In the genomic region with DNA sequence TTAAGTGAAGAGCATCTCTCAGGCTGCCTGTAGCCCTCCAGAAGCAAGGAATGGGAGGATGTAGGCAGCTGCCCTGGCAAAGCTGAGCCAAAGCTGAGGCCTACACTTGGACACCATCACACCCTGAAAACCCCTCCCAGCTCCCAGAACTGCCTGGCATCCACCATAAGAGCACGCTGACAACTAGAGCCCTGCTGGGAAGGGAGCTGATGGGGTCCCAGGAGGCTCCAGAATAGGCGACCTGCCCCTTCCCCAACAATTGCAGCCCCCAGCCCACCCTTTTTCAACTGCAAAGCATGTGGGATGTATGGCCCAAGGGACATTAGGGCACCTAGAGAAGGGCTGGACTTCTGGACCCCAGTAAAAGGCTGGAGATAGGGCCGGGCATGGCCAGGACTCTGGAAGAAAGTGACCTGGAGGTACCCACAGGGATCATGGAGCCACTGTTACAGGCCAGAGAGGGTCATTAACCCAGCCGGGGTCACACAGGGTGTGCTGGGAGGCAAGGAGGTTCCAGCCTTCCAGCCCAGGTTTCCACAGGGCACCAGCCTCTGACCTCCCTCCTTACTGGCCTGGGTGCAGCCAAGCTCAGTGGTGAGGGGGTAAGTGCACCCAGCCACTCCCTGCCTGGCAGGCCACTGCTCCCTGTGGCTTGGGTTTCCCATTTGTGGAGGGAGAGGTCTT, we compare ENCODE assay signal across 21 cellular contexts. TPM values are rescaled to one million over a fixed set of nuclear protein-coding genes. Genes with fewer than 3 reads are reported as not detected.
DNase-seq lines count a peak whose midpoint lies in the region; TF ChIP-seq lines count a peak whose summit lies in the region.
"Had no signal": no experiment of that assay in that cellular context is flagged by ENCODE, and none has a peak within 500 bp of the region (broad histone marks: within the 10 kb centered on the region; RNA-seq: fewer than 3 reads in every experiment).

No MANE protein-coding gene starts in this region.

- H3K27ac Mint-ChIP-seq in activated naive CD4-positive, alpha-beta T cell treated with anti-CD3 and anti-CD28 coated beads for 36 hours = no peak overlapping the region
- no peak overlapping the region for H3K27ac Mint-ChIP-seq in endothelial cell (ENCODE audit: unreplicated experiment)
- H3K27ac Mint-ChIP-seq: activated CD8-positive, alpha-beta T cell treated with anti-CD3 and anti-CD28 coated beads, Interleukin-2, amount 10 ng/mL, durations not matched to agents 7 days and 5 days; activated T-helper 1 cell treated with anti-CD3 and anti-CD28 coated beads, Interleukin-12 subunit alpha, Interleukin-12 subunit beta, Interleukin-2, Interleukin-4 antibody, amounts not matched to agents 30 ng/mL and 10 ng/mL and 1 ng/mL, durations not matched to agents 14 hours and 24 hours and 36 hours; CD4-positive, CD25-positive, alpha-beta regulatory T cell; effector memory CD8-positive, alpha-beta T cell; immature natural killer cell; naive thymus-derived CD8-positive, alpha-beta T cell had no signal

- peaks cover 44% of the 10 kb centered on the region for H3K4me1 ChIP-seq in cardiac muscle cell (ENCODE audit: low read depth)
- peaks cover 31% of the 10 kb centered on the region for H3K4me1 ChIP-seq in mesendoderm (ENCODE audit: control insufficient read depth, low read depth, low read length)
- no peaks in the 10 kb centered on the region for H3K4me1 ChIP-seq in suprapubic skin
- H3K4me1 ChIP-seq: prostate gland, SJCRH30 had no signal

- TF ChIP-seq EP300 in suprapubic skin (IDR thresholded peaks at IDR 0.05) = no peak

- H3K9me3 Mint-ChIP-seq in activated naive CD4-positive, alpha-beta T cell treated with anti-CD3 and anti-CD28 coated beads for 36 hours = no peaks in the 10 kb centered on the region
- H3K9me3 Mint-ChIP-seq in endothelial cell (ENCODE audit: unreplicated experiment) = no peaks in the 10 kb centered on the region
- H3K9me3 Mint-ChIP-seq: activated T-helper 1 cell treated with anti-CD3 and anti-CD28 coated beads, Interleukin-12 subunit alpha, Interleukin-12 subunit beta, Interleukin-2, Interleukin-4 antibody, amounts not matched to agents 30 ng/mL and 10 ng/mL and 1 ng/mL, durations not matched to agents 14 hours and 24 hours and 36 hours; CD4-positive, CD25-positive, alpha-beta regulatory T cell; central memory CD8-positive, alpha-beta T cell; effector memory CD8-positive, alpha-beta T cell; immature natural killer cell; naive thymus-derived CD8-positive, alpha-beta T cell had no signal

- H3K36me3 ChIP-seq in cardiac muscle cell = no peaks in the 10 kb centered on the region
- H3K36me3 ChIP-seq in mesendoderm (ENCODE audit: control insufficient read depth, insufficient read depth, low read length) = no peaks in the 10 kb centered on the region
- no peaks in the 10 kb centered on the region for H3K36me3 ChIP-seq in suprapubic skin
- H3K36me3 ChIP-seq: prostate gland, SJCRH30 had no signal

- no peak overlapping the region for H4K8ac ChIP-seq in mesendoderm (ENCODE audit: low read depth, low read length)

- H3K36me3 Mint-ChIP-seq in activated naive CD4-positive, alpha-beta T cell treated with anti-CD3 and anti-CD28 coated beads for 36 hours (ENCODE audit: low read depth) = no peaks in the 10 kb centered on the region
- peaks cover 15% of the 10 kb centered on the region for H3K36me3 Mint-ChIP-seq in endothelial cell (ENCODE audit: low read depth, unreplicated experiment)
- H3K36me3 Mint-ChIP-seq: CD4-positive, CD25-positive, alpha-beta regulatory T cell; immature natural killer cell; naive thymus-derived CD8-positive, alpha-beta T cell had no signal

- peak overlapping the region; percentile 66 for H3K56ac ChIP-seq in mesendoderm (ENCODE audit: low read length)

- H3K4me2 ChIP-seq in mesendoderm (ENCODE audit: low read length) = no peak overlapping the region

- intact Hi-C loops in activated naive CD4-positive, alpha-beta T cell treated with anti-CD3 and anti-CD28 coated beads for 36 hours (cut with micrococcal nuclease) = no loop called here

- H4K5ac ChIP-seq in mesendoderm (ENCODE audit: low read length) = no peak overlapping the region

- H3K9ac ChIP-seq in mesendoderm (ENCODE audit: low read length) = no peak overlapping the region

- H2BK5ac ChIP-seq in mesendoderm (ENCODE audit: low read length) = peak overlapping the region; percentile 34

- peak overlapping the region; percentile 3 for H3K18ac ChIP-seq in mesendoderm (ENCODE audit: low read length)

- H3K79me2 ChIP-seq in mesendoderm (ENCODE audit: control insufficient read depth, insufficient read depth, low read length) = no peaks in the 10 kb centered on the region

- H3K27me3 ChIP-seq in cardiac muscle cell = no peaks in the 10 kb centered on the region
- no peaks in the 10 kb centered on the region for H3K27me3 ChIP-seq in mesendoderm (ENCODE audit: insufficient read depth, low read length, poor library complexity)
- H3K27me3 ChIP-seq in suprapubic skin = peaks cover 9% of the 10 kb centered on the region
- H3K27me3 ChIP-seq: SJCRH30 had no signal

- no peak overlapping the region for H3K4me3 Mint-ChIP-seq in activated naive CD4-positive, alpha-beta T cell treated with anti-CD3 and anti-CD28 coated beads for 36 hours
- no peak overlapping the region for H3K4me3 Mint-ChIP-seq in endothelial cell (ENCODE audit: unreplicated experiment)
- H3K4me3 Mint-ChIP-seq: activated CD8-positive, alpha-beta T cell treated with anti-CD3 and anti-CD28 coated beads, Interleukin-2, amount 10 ng/mL, durations not matched to agents 7 days and 5 days; activated T-helper 1 cell treated with anti-CD3 and anti-CD28 coated beads, Interleukin-12 subunit alpha, Interleukin-12 subunit beta, Interleukin-2, Interleukin-4 antibody, amounts not matched to agents 30 ng/mL and 10 ng/mL and 1 ng/mL, durations not matched to agents 14 hours and 24 hours and 36 hours; CD4-positive, CD25-positive, alpha-beta regulatory T cell; central memory CD8-positive, alpha-beta T cell; effector memory CD8-positive, alpha-beta T cell; immature natural killer cell; naive thymus-derived CD8-positive, alpha-beta T cell had no signal

- H3K23ac ChIP-seq in mesendoderm (ENCODE audit: low read length) = peak overlapping the region; percentile 54

- no peaks in the 10 kb centered on the region for H3K9me3 ChIP-seq in cardiac muscle cell (ENCODE audit: low read depth)
- no peaks in the 10 kb centered on the region for H3K9me3 ChIP-seq in suprapubic skin
- H3K9me3 ChIP-seq: prostate gland, SJCRH30 had no signal

- peak overlapping the region; percentile 40 for H3K4ac ChIP-seq in mesendoderm (ENCODE audit: low read depth, low read length)

- no peak overlapping the region for H3K4me3 ChIP-seq in cardiac muscle cell
- no peak overlapping the region for H3K4me3 ChIP-seq in mesendoderm (ENCODE audit: low read length)
- no peak overlapping the region for H3K4me3 ChIP-seq in suprapubic skin
- H3K4me3 ChIP-seq: prostate gland, SJCRH30 had no signal

- TF ChIP-seq CTCF in cardiac muscle cell (IDR thresholded peaks at IDR 0.05; ENCODE audit: low read depth, low read length) (no peak), suprapubic skin (IDR thresholded peaks at IDR 0.05) (no peak), endothelial cell (IDR thresholded peaks at IDR 0.05; ENCODE audit: unreplicated experiment) (no peak)

- H3K27me3 Mint-ChIP-seq in activated naive CD4-positive, alpha-beta T cell treated with anti-CD3 and anti-CD28 coated beads for 36 hours (ENCODE audit: low read depth) = peaks cover 2% of the 10 kb centered on the region
- peaks cover 14% of the 10 kb centered on the region for H3K27me3 Mint-ChIP-seq in endothelial cell (ENCODE audit: unreplicated experiment)
- H3K27me3 Mint-ChIP-seq: central memory CD8-positive, alpha-beta T cell had no signal

- peak overlapping the region; percentile 95 for H2AK5ac ChIP-seq in mesendoderm (ENCODE audit: low read length)

- CTCF ChIA-PET in activated naive CD4-positive, alpha-beta T cell treated with anti-CD3 and anti-CD28 coated beads for 36 hours (lab: Charles Lee) = no interaction called here

- no peak overlapping the region for H2BK15ac ChIP-seq in mesendoderm (replicated peaks; ENCODE audit: low read depth)

- no peaks in the 10 kb centered on the region for H3K4me1 Mint-ChIP-seq in activated naive CD4-positive, alpha-beta T cell treated with anti-CD3 and anti-CD28 coated beads for 36 hours (ENCODE audit: low read depth)
- H3K4me1 Mint-ChIP-seq in endothelial cell (ENCODE audit: unreplicated experiment) = peaks cover 58% of the 10 kb centered on the region
- H3K4me1 Mint-ChIP-seq: CD4-positive, CD25-positive, alpha-beta regulatory T cell; central memory CD8-positive, alpha-beta T cell; immature natural killer cell; naive thymus-derived CD8-positive, alpha-beta T cell had no signal

- no peak overlapping the region for H2BK120ac ChIP-seq in mesendoderm (ENCODE audit: low read depth, low read length)

- peak overlapping the region; percentile 16 for H3K27ac ChIP-seq in cardiac muscle cell
- H3K27ac ChIP-seq in mesendoderm (ENCODE audit: low read depth, low read length) = no peak overlapping the region
- H3K27ac ChIP-seq in suprapubic skin = no peak overlapping the region
- H3K27ac ChIP-seq: prostate gland, SJCRH30 had no signal

- no peak for TF ChIP-seq POLR2A in suprapubic skin (IDR thresholded peaks at IDR 0.05)

- peaks cover 5% of the 10 kb centered on the region for H3K79me1 ChIP-seq in mesendoderm (ENCODE audit: low read length)

- no CpG with 5 or more reads among the region's 4 CpGs for WGBS in mesendoderm (ENCODE audit: extremely low coverage, insufficient coverage, low lambda C conversion rate)
- 92% methylated on average over 4 of the region's 4 CpGs for WGBS in suprapubic skin

- DNase-seq in activated naive CD4-positive, alpha-beta T cell treated with anti-CD3 and anti-CD28 coated beads, Interleukin-2, amount 50 U/mL, for 16 hours = peak; percentile 2
- DNase-seq in activated naive CD4-positive, alpha-beta T cell treated with anti-CD3 and anti-CD28 coated beads for 36 hours = no peak
- DNase-seq in cardiac muscle cell (ENCODE audit: low read depth in 1 of 2, low spot score in 1 of 2) (no peak), mesendoderm (no peak), suprapubic skin (ENCODE audit: low spot score in 2 of 2) (peak; percentile 36 to 68), endothelial cell (ENCODE audit: low spot score) (no peak), SHP77 (lab: John Stamatoyannopoulos, UW) (no peak), HUDEP-2 (lab: John Stamatoyannopoulos, UW; ENCODE audit: unreplicated experiment in 76 of 76) (no peak)
- DNase-seq: activated CD8-positive, alpha-beta T cell treated with anti-CD3 and anti-CD28 coated beads, Interleukin-2, amount 10 ng/mL, durations not matched to agents 7 days and 5 days; amygdala; CD4-positive, CD25-positive, alpha-beta regulatory T cell; DMS 273 treated with DMSO at 0.1 percent for 48 hours; effector memory CD8-positive, alpha-beta T cell; immature natural killer cell; NCI-H748 treated with DMSO at 0.1 percent for 48 hours; SJCRH30; T-helper 2 cell had no signal

RNA-seq across cellular contexts. Expression of gene FAM222A, which starts 27.8 kb away (rescaled TPM):
- under 1 TPM; 0.20 to 0.38 TPM for total RNA-seq in activated naive CD4-positive, alpha-beta T cell treated with anti-CD3 and anti-CD28 coated beads for 36 hours
- total RNA-seq in cardiac muscle cell (35.5 and 42.9 TPM in 2 replicates), suprapubic skin (1 to 10 TPM; 3.9 to 8.5 (median 6.6) TPM), endothelial cell (ENCODE audit: unreplicated experiment) (14.2 TPM)
- 25.4 and 42.1 TPM in 2 replicates for polyA plus RNA-seq in cardiac muscle cell
- 5.4 TPM for polyA plus RNA-seq in mesendoderm (2013, experiment 1 of 2)
- 4.8 TPM for polyA plus RNA-seq in mesendoderm (2013, experiment 2 of 2)

Comparison
In these comparisons a context has a peak if more than half of its experiments do, and no peak if none do; other contexts are left out.
1. DNase-seq: peak in activated naive CD4-positive, alpha-beta T cell treated with anti-CD3 and anti-CD28 coated beads, Interleukin-2, amount 50 U/mL, for 16 hours (single experiment) and suprapubic skin (2 of 2); none in activated naive CD4-positive, alpha-beta T cell treated with anti-CD3 and anti-CD28 coated beads for 36 hours (single experiment), cardiac muscle cell (0 of 2), mesendoderm (single experiment), endothelial cell (single experiment), SHP77 (0 of 2) and HUDEP-2 (0 of 76).